In the genomic region with DNA sequence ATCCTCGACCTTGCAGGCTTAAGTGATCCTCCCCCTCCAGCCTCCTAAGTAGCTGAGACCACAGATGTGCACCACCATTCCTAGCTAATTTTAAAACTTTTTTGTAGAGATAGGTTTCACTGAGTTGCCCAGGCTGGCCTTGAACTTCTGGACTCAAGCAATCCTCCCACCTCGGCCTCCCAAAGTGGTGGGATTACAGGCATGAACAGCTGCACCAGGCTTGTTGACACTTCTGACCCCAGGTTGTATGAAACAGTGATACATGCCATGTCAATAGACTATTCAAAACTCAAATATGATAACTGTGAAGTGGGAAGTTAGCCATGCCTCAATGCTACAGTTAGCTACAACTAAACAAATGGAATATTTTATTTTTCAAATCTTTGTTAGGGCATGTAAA, we compare ENCODE assay signal across 31 cellular contexts.
"Had no signal": no experiment of that assay in that cellular context is flagged by ENCODE, and none has a peak within 500 bp of the region (broad histone marks: within the 10 kb centered on the region; RNA-seq: fewer than 3 reads in every experiment).

No MANE protein-coding gene starts in this region.

- H3K4me3 Mint-ChIP-seq: activated B cell treated with CpG ODN at 0.5 μM for 24 hours; activated CD4-positive, alpha-beta memory T cell treated with anti-CD3 and anti-CD28 coated beads for 36 hours; activated naive CD4-positive, alpha-beta T cell treated with anti-CD3 and anti-CD28 coated beads, Interleukin-2, amount 10 ng/mL, durations not matched to agents 7 days and 5 days; activated naive CD8-positive, alpha-beta T cell; activated T-cell treated with anti-CD3 and anti-CD28 coated beads, Interleukin-2, amount 50 U/mL, for 4 hours; activated T-helper 1 cell treated with anti-CD3 and anti-CD28 coated beads, Interleukin-12 subunit alpha, Interleukin-12 subunit beta, Interleukin-2, Interleukin-4 antibody, amounts not matched to agents 30 ng/mL and 10 ng/mL and 1 ng/mL, durations not matched to agents 14 hours and 24 hours and 36 hours; brain; T-helper 1 cell treated with Interleukin-12 subunit alpha and Interleukin-12 subunit beta and Interleukin-4 antibody, amounts not matched to agents 30 μg/mL and 1 μg/mL, for 36 hours; T-helper 2 cell treated with Interferon-gamma antibody and Interleukin-4, amounts not matched to agents 5 μg/mL and 100 μg/mL, for 36 hours had no signal

- H3K27ac Mint-ChIP-seq: activated B cell treated with CpG ODN at 0.5 μM for 24 hours; activated CD4-positive, alpha-beta memory T cell treated with anti-CD3 and anti-CD28 coated beads for 36 hours; activated naive CD4-positive, alpha-beta T cell treated with anti-CD3 and anti-CD28 coated beads, Interleukin-2, amount 10 ng/mL, durations not matched to agents 7 days and 5 days; activated naive CD8-positive, alpha-beta T cell; activated T-helper 1 cell treated with anti-CD3 and anti-CD28 coated beads, Interleukin-12 subunit alpha, Interleukin-12 subunit beta, Interleukin-2, Interleukin-4 antibody, amounts not matched to agents 30 ng/mL and 10 ng/mL and 1 ng/mL, durations not matched to agents 14 hours and 24 hours and 36 hours; brain; T-helper 1 cell treated with Interleukin-12 subunit alpha and Interleukin-12 subunit beta and Interleukin-4 antibody, amounts not matched to agents 30 μg/mL and 1 μg/mL, for 36 hours; T-helper 2 cell treated with Interferon-gamma antibody and Interleukin-4, amounts not matched to agents 5 μg/mL and 100 μg/mL, for 36 hours had no signal

- H3K4me3 ChIP-seq: MG63, SJSA1 had no signal

- H3K36me3 ChIP-seq: MG63, SJSA1 had no signal

- H3K9ac ChIP-seq: SK-N-SH had no signal

- H3K36me3 Mint-ChIP-seq: activated naive CD4-positive, alpha-beta T cell treated with anti-CD3 and anti-CD28 coated beads, Interleukin-2, amount 10 ng/mL, durations not matched to agents 7 days and 5 days; brain had no signal

- H3K9me3 ChIP-seq: MG63, SJSA1, SK-N-SH had no signal

- H3K4me2 ChIP-seq: SK-N-SH had no signal

- DNase-seq: activated B cell treated with CpG ODN at 0.5 μM for 24 hours; activated CD4-positive, alpha-beta memory T cell treated with anti-CD3 and anti-CD28 coated beads for 36 hours; activated CD4-positive, alpha-beta T cell treated with anti-CD3 and anti-CD28 coated beads for 4 hours; activated CD4-positive, alpha-beta T cell treated with anti-CD3 and anti-CD28 coated beads, Interleukin-2, amount 50 U/mL, for 1 hour; activated CD4-positive, CD25-positive, alpha-beta regulatory T cell treated with anti-CD3 and anti-CD28 coated beads, Interleukin-2, amount 50 U/mL, for 72 hours; activated CD8-positive, alpha-beta memory T cell treated with anti-CD3 and anti-CD28 coated beads, Interleukin-2, amount 50 U/mL, for 4 hours; activated naive CD4-positive, alpha-beta T cell treated with anti-CD3 and anti-CD28 coated beads, Interleukin-2, amount 10 ng/mL, durations not matched to agents 7 days and 5 days; activated T-cell treated with anti-CD3 and anti-CD28 coated beads for 4 hours; activated T-cell treated with anti-CD3 and anti-CD28 coated beads, Interleukin-2, amount 50 U/mL, for 4 hours; amygdala; caudate nucleus; cerebellar nuclear complex; Kasumi-1; KG1; MG63; NCI-H1048; NCI-H1105 treated with DMSO at 0.1 percent for 48 hours; NCI-H1436; NCI-H1694; NCI-H2029; NCI-H345; NCI-H524 treated with DMSO at 0.1 percent for 48 hours; SHP77 treated with DMSO at 0.1 percent for 48 hours; SK-N-SH had no signal

- H3K27ac ChIP-seq: SJSA1 had no signal

- H3K9me3 Mint-ChIP-seq: activated T-cell treated with anti-CD3 and anti-CD28 coated beads, Interleukin-2, amount 50 U/mL, for 4 hours; activated T-helper 1 cell treated with anti-CD3 and anti-CD28 coated beads, Interleukin-12 subunit alpha, Interleukin-12 subunit beta, Interleukin-2, Interleukin-4 antibody, amounts not matched to agents 30 ng/mL and 10 ng/mL and 1 ng/mL, durations not matched to agents 14 hours and 24 hours and 36 hours had no signal

- ATAC-seq: activated T-cell treated with anti-CD3 and anti-CD28 coated beads, Interleukin-2, amount 50 U/mL, for 4 hours; Panc1 had no signal

- H3K27me3 Mint-ChIP-seq: activated CD4-positive, alpha-beta memory T cell treated with anti-CD3 and anti-CD28 coated beads for 36 hours; activated naive CD8-positive, alpha-beta T cell had no signal

- H3K4me1 Mint-ChIP-seq: activated B cell treated with CpG ODN at 0.5 μM for 24 hours; activated naive CD4-positive, alpha-beta T cell treated with anti-CD3 and anti-CD28 coated beads, Interleukin-2, amount 10 ng/mL, durations not matched to agents 7 days and 5 days had no signal

- H3K27me3 ChIP-seq: MG63, SJSA1 had no signal
